ENCODE assay signal across 18 cellular contexts in the genomic region with DNA sequence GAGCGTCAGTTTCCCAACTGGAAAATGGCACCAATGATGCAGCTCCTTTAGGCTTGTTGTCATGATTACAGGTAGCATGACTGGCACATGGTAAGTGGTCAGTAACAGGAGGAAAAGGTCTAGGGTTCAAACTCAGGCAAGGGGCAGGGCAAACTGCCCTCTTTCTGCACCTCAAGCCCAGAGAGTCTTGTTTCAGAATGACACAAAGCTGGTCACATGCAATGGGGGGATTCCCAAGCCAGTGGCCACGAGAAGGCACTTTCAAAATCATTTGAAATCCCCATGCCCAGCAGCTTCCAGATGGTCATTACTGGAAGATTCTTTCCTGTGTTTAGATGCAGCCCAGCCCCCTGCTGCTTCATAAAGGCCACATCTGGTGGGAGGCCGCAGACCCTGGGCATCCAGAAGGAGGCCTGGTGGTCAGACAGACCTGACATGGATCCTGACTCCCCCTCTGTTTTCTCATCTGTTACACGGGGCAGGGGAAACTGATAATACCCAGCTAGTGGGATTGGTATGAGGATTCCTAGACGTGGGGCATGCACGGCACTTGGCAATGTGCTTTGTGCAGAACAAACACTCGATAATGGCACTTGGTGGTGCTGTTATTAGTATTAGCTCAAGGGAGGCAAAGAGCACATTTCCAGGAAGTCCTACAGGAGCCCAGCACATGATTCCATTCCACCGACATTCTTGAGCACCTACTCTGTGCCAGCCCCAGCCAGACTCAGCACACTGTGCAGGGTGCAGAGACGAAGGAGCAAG. TPM values are rescaled to one million over a fixed set of nuclear protein-coding genes. Genes with fewer than 3 reads are reported as not detected.
DNase-seq lines count a peak whose midpoint lies in the region; ATAC-seq and TF ChIP-seq lines count a peak whose summit lies in the region.
"Had no signal": no experiment of that assay in that cellular context is flagged by ENCODE, and none has a peak within 500 bp of the region (broad histone marks: within the 10 kb centered on the region; RNA-seq: fewer than 3 reads in every experiment).

No MANE protein-coding gene starts in this region.

- no peaks in the 10 kb centered on the region for H3K36me3 ChIP-seq in suprapubic skin
- H3K36me3 ChIP-seq: breast epithelium, MG63, stomach had no signal

- WGBS in suprapubic skin: 78% methylated on average over 7 of the region's 9 CpGs

- no peak overlapping the region for H3K4me3 ChIP-seq in suprapubic skin
- H3K4me3 ChIP-seq: breast epithelium, MG63, stomach had no signal

- no peaks in the 10 kb centered on the region for H3K27me3 ChIP-seq in suprapubic skin
- H3K27me3 ChIP-seq: breast epithelium, MG63 had no signal

- H3K9me3 ChIP-seq in suprapubic skin: no peaks in the 10 kb centered on the region
- H3K9me3 ChIP-seq: stomach had no signal

- ATAC-seq in GM21515 (IDR thresholded peaks at IDR 0.05; ENCODE audit: unreplicated experiment) (peak; percentile 51), HG03571 (IDR thresholded peaks at IDR 0.05; ENCODE audit: unreplicated experiment) (peak; percentile 56), GM18868 (IDR thresholded peaks at IDR 0.05; ENCODE audit: unreplicated experiment) (no peak)
- ATAC-seq: left colon had no signal

- H3K27ac ChIP-seq in suprapubic skin: no peak overlapping the region
- H3K27ac ChIP-seq: 22Rv1, breast epithelium, stomach had no signal

- TF ChIP-seq POLR2A in suprapubic skin (IDR thresholded peaks at IDR 0.05): no peak

- DNase-seq in DMS53 (lab: John Stamatoyannopoulos, UW): peak; percentile 27
- no peak for DNase-seq in DMS53 treated with DMSO at 0.1 percent for 48 hours (lab: John Stamatoyannopoulos, UW; ENCODE audit: unreplicated experiment)
- DNase-seq in suprapubic skin (ENCODE audit: low spot score in 2 of 2): peak; percentile 40
- no peak for DNase-seq in 8988T
- DNase-seq in NCI-H748 (lab: John Stamatoyannopoulos, UW; ENCODE audit: unreplicated experiment): no peak
- DNase-seq: left colon, MG63, NCI-H1930, NCI-H774, stomach had no signal

- TF ChIP-seq CTCF in suprapubic skin (IDR thresholded peaks at IDR 0.05): no peak

- H3K4me1 ChIP-seq in suprapubic skin: peaks cover 26% of the 10 kb centered on the region

- TF ChIP-seq EP300 in suprapubic skin (IDR thresholded peaks at IDR 0.05): no peak

RNA-seq across cellular contexts. Expression of a gene that starts 6.9 kb away (rescaled TPM):
- not detected for total RNA-seq in suprapubic skin
- total RNA-seq: CD4-positive, alpha-beta T cell; posterior vena cava; stomach; T-helper 1 cell treated with Interleukin-12 subunit alpha and Interleukin-12 subunit beta and Interleukin-4 antibody, amounts not matched to agents 30 ng/mL and 1 ng/mL, for 36 hours had no signal

RNA-seq across cellular contexts. Expression of a gene that starts 12.9 kb away (rescaled TPM):
- total RNA-seq in suprapubic skin: 10 to 100 TPM; 11.9 to 33.8 (median 16.7) TPM
- total RNA-seq: breast epithelium; CD4-positive, alpha-beta T cell; posterior vena cava; T-helper 1 cell treated with Interleukin-12 subunit alpha and Interleukin-12 subunit beta and Interleukin-4 antibody, amounts not matched to agents 30 ng/mL and 1 ng/mL, for 36 hours had no signal

RNA-seq across cellular contexts. Expression of a gene that starts 56.2 kb away (rescaled TPM):
- 1 to 10 TPM in 1 of 4 donors, under 1 TPM in 1, not detected in 2; 0.79 to 4.2 TPM for total RNA-seq in suprapubic skin
- total RNA-seq: CD4-positive, alpha-beta T cell; T-helper 1 cell treated with Interleukin-12 subunit alpha and Interleukin-12 subunit beta and Interleukin-4 antibody, amounts not matched to agents 30 ng/mL and 1 ng/mL, for 36 hours had no signal

RNA-seq across cellular contexts. Expression of a gene that starts 59.7 kb away (rescaled TPM):
- total RNA-seq in suprapubic skin: 1 to 10 TPM in 1 of 4 donors, under 1 TPM in 3; 0.48 to 1.0 (median 0.68) TPM

Comparison
In these comparisons a context has a peak if more than half of its experiments do, and no peak if none do; other contexts are left out.
1. DNase-seq: peak in DMS53 (single experiment) and suprapubic skin (2 of 2); none in DMS53 treated with DMSO at 0.1 percent for 48 hours (single experiment), 8988T (single experiment) and NCI-H748 (single experiment).